33 cellular contexts compared by ENCODE assay signal in the genomic region with DNA sequence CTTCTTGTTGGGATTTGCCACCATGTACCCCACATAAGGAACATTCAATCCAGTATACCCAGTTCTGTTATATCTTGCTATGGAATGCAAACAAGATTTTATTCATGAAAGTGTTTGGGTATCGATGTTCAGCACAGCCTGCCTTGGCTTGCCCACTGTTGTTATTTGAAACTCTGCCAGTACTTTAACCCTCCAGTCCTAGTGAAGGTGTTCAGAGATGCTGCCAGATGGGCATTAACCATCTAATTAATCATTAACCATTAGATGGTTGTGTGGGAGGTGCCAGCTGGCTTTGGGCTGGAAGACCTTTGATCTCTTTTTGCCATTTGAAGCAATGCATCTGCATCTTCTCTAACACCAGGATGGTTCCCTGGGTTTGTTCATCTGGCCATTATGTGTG.
A peak's percentile ranks its signal among the peaks of the same experiment; 100 is the strongest.
DNase-seq lines count a peak whose midpoint lies in the region; ATAC-seq and TF ChIP-seq lines count a peak whose summit lies in the region.
"Had no signal": no experiment of that assay in that cellular context is flagged by ENCODE, and none has a peak within 500 bp of the region (broad histone marks: within the 10 kb centered on the region; RNA-seq: fewer than 3 reads in every experiment).

No MANE protein-coding gene starts in this region.

- H3K27me3 Mint-ChIP-seq in natural killer cell treated with Interleukin-12 subunit alpha and Interleukin-12 subunit beta and Interleukin-15 and Interleukin-18, amount 100 ng/mL, for 72 hours, result no peaks in the 10 kb centered on the region
- H3K27me3 Mint-ChIP-seq: activated CD8-positive, alpha-beta T cell treated with anti-CD3 and anti-CD28 coated beads for 36 hours; memory B cell had no signal

- CTCF ChIA-PET in GM10248 (lab: Yijun Ruan, JAX), result interaction anchor here (3.4 kb wide), 1 partner anchor 23 kb away, joined by 11 read pairs; no protein-coding TSS in a partner anchor

- H3K4me3 ChIP-seq in epithelial cell of esophagus (ENCODE audit: low read length), result no peak overlapping the region
- H3K4me3 ChIP-seq: breast epithelium, esophagus muscularis mucosa, GM23338, K562, MG63, sigmoid colon, suprapubic skin, upper lobe of right lung had no signal

- no peak for TF ChIP-seq CTCF in epithelial cell of esophagus (IDR thresholded peaks at IDR 0.05; ENCODE audit: insufficient read depth, low read depth, low read length, missing control alignments)
- TF ChIP-seq CTCF in GM10248 (IDR thresholded peaks at IDR 0.05; ENCODE audit: control extremely low read depth, extremely low read depth, low read depth, missing control alignments), result no peak

- no peak overlapping the region for H3K4me3 Mint-ChIP-seq in natural killer cell treated with Interleukin-12 subunit alpha and Interleukin-12 subunit beta and Interleukin-15 and Interleukin-18, amount 100 ng/mL, for 72 hours
- H3K4me3 Mint-ChIP-seq: activated CD8-positive, alpha-beta T cell treated with anti-CD3 and anti-CD28 coated beads for 36 hours; activated naive CD4-positive, alpha-beta T cell treated with anti-CD3 and anti-CD28 coated beads, Interleukin-2, amount 50 U/mL, for 24 hours; CD14-positive monocyte; GM23338; memory B cell; stimulated activated naive B cell treated with anti-CD40 and anti-IgM and Interleukin-4, amounts not matched to agents 10 μg/mL and 1 μg/mL and 100 μg/mL, for 72 hours had no signal

- no peaks in the 10 kb centered on the region for H3K4me1 Mint-ChIP-seq in natural killer cell treated with Interleukin-12 subunit alpha and Interleukin-12 subunit beta and Interleukin-15 and Interleukin-18, amount 100 ng/mL, for 72 hours (ENCODE audit: low read depth in 2 of 2)
- H3K4me1 Mint-ChIP-seq: activated naive CD4-positive, alpha-beta T cell treated with anti-CD3 and anti-CD28 coated beads, Interleukin-2, amount 50 U/mL, for 24 hours; CD14-positive monocyte; memory B cell; stimulated activated naive B cell treated with anti-CD40 and anti-IgM and Interleukin-4, amounts not matched to agents 10 μg/mL and 1 μg/mL and 100 μg/mL, for 72 hours had no signal

- ATAC-seq in HG02943 (IDR thresholded peaks at IDR 0.05; ENCODE audit: low read depth, unreplicated experiment), result peak; percentile 75
- ATAC-seq in natural killer cell treated with Interleukin-12 subunit alpha and Interleukin-12 subunit beta and Interleukin-15 and Interleukin-18, amount 100 ng/mL, for 72 hours, result no peak
- no peak for ATAC-seq in HG02870 (IDR thresholded peaks at IDR 0.05; ENCODE audit: unreplicated experiment)
- ATAC-seq: activated CD8-positive, alpha-beta T cell treated with anti-CD3 and anti-CD28 coated beads for 36 hours; GM23338; K562; PC-3; stimulated activated naive B cell treated with anti-CD40 and anti-IgM and Interleukin-4, amounts not matched to agents 10 μg/mL and 1 μg/mL and 100 μg/mL, for 72 hours; upper lobe of right lung had no signal

- POLR2A ChIA-PET in GM10248 (lab: Yijun Ruan, JAX), result no interaction called here

- DNase-seq in NCI-H1105 treated with DMSO at 0.1 percent for 48 hours (lab: John Stamatoyannopoulos, UW) (peak; percentile 29), NCI-H1105 (lab: John Stamatoyannopoulos, UW) (no peak), epithelial cell of esophagus (ENCODE audit: low read depth) (peak; percentile 15), SW 1271 (lab: John Stamatoyannopoulos, UW) (no peak), GM10248 (ENCODE audit: extremely low spot score) (no peak)
- DNase-seq in natural killer cell treated with Interleukin-12 subunit alpha and Interleukin-12 subunit beta and Interleukin-15 and Interleukin-18, amount 100 ng/mL, for 72 hours (ENCODE audit: low spot score), result no peak
- DNase-seq: 8988T; activated CD4-positive, alpha-beta T cell treated with anti-CD3 and anti-CD28 coated beads for 1 hour; activated CD8-positive, alpha-beta T cell treated with anti-CD3 and anti-CD28 coated beads for 36 hours; effector memory CD4-positive, alpha-beta T cell; foreskin melanocyte; MG63; NCI-H146; NCI-H2107; NCI-H446 treated with DMSO at 0.1 percent for 48 hours; NK-92 treated with Interleukin-12 subunit alpha and Interleukin-12 subunit beta, amount 100 ng/mL, for 24 hours; PC-3; sigmoid colon; SK-N-SH; stimulated activated naive B cell treated with anti-CD40 and anti-IgM and Interleukin-4, amounts not matched to agents 10 μg/mL and 1 μg/mL and 100 μg/mL, for 72 hours; T-helper 2 cell; upper lobe of right lung had no signal

- no peak overlapping the region for H3K27ac Mint-ChIP-seq in natural killer cell treated with Interleukin-12 subunit alpha and Interleukin-12 subunit beta and Interleukin-15 and Interleukin-18, amount 100 ng/mL, for 72 hours
- H3K27ac Mint-ChIP-seq: activated CD8-positive, alpha-beta T cell treated with anti-CD3 and anti-CD28 coated beads for 36 hours; activated naive CD4-positive, alpha-beta T cell treated with anti-CD3 and anti-CD28 coated beads, Interleukin-2, amount 50 U/mL, for 24 hours; activated T-helper 2 cell treated with anti-CD3 and anti-CD28 coated beads, Interferon-gamma antibody, Interleukin-2, Interleukin-4, amounts not matched to agents 10 μg/mL and 5 μg/mL and 100 μg/mL, durations not matched to agents 14 hours and 24 hours and 36 hours; CD14-positive monocyte; GM23338; memory B cell; stimulated activated naive B cell treated with anti-CD40 and anti-IgM and Interleukin-4, amounts not matched to agents 10 μg/mL and 1 μg/mL and 100 μg/mL, for 72 hours had no signal

- H3K36me3 Mint-ChIP-seq in natural killer cell treated with Interleukin-12 subunit alpha and Interleukin-12 subunit beta and Interleukin-15 and Interleukin-18, amount 100 ng/mL, for 72 hours, result no peaks in the 10 kb centered on the region
- H3K36me3 Mint-ChIP-seq: activated naive CD4-positive, alpha-beta T cell treated with anti-CD3 and anti-CD28 coated beads, Interleukin-2, amount 50 U/mL, for 24 hours; CD14-positive monocyte; memory B cell; stimulated activated naive B cell treated with anti-CD40 and anti-IgM and Interleukin-4, amounts not matched to agents 10 μg/mL and 1 μg/mL and 100 μg/mL, for 72 hours had no signal

- no peaks in the 10 kb centered on the region for H3K9me3 Mint-ChIP-seq in natural killer cell treated with Interleukin-12 subunit alpha and Interleukin-12 subunit beta and Interleukin-15 and Interleukin-18, amount 100 ng/mL, for 72 hours
- H3K9me3 Mint-ChIP-seq: activated CD8-positive, alpha-beta T cell treated with anti-CD3 and anti-CD28 coated beads for 36 hours; activated naive CD4-positive, alpha-beta T cell treated with anti-CD3 and anti-CD28 coated beads, Interleukin-2, amount 50 U/mL, for 24 hours; activated T-helper 2 cell treated with anti-CD3 and anti-CD28 coated beads, Interferon-gamma antibody, Interleukin-2, Interleukin-4, amounts not matched to agents 10 μg/mL and 5 μg/mL and 100 μg/mL, durations not matched to agents 14 hours and 24 hours and 36 hours; GM23338 had no signal

Comparison
In these comparisons a context has a peak if more than half of its experiments do, and no peak if none do; other contexts are left out.
1. DNase-seq: peak in NCI-H1105 treated with DMSO at 0.1 percent for 48 hours (single experiment) and epithelial cell of esophagus (single experiment); none in NCI-H1105 (single experiment), natural killer cell treated with Interleukin-12 subunit alpha and Interleukin-12 subunit beta and Interleukin-15 and Interleukin-18, amount 100 ng/mL, for 72 hours (single experiment), SW 1271 (0 of 2) and GM10248 (single experiment).